ENCODE assay signal across 17 cellular contexts in the genomic region with DNA sequence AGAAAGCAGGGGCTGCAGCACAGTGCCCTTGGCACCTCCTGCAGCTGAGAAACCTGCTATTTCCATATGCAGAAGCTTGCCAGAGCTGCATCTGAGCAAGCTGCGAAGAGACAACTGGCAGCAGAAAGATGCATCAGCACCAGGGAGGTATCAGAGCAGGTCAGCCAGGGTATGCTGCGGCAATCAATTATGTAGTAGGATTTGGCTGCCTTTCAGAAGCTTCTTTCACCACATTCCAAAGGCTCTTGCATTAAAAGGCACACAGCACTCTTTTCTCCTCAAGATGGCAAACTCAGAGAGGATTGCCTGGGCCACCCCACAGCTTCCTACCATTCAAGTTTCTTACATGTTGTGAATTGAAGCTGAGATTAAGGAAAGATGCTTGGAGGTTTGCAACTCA. TPM values are rescaled to one million over a fixed set of nuclear protein-coding genes. Genes with fewer than 3 reads are reported as not detected.
DNase-seq lines count a peak whose midpoint lies in the region; ATAC-seq and TF ChIP-seq lines count a peak whose summit lies in the region.
"Had no signal": no experiment of that assay in that cellular context is flagged by ENCODE, and none has a peak within 500 bp of the region (broad histone marks: within the 10 kb centered on the region; RNA-seq: fewer than 3 reads in every experiment).

No MANE protein-coding gene starts in this region.

- no peak overlapping the region for H3K4me3 Mint-ChIP-seq in GM23338
- H3K4me3 Mint-ChIP-seq: activated T-cell treated with anti-CD3 and anti-CD28 coated beads, Interleukin-2, amount 50 U/mL, for 24 hours; stimulated activated naive CD8-positive, alpha-beta T cell treated with anti-CD3 and anti-CD28 coated beads, Interleukin-15, Interleukin-2, amounts not matched to agents 100 ng/mL and 50 ng/mL, for 24 hours had no signal

- 0 out of 2 replicates have a peak, but pooled peaks cover 5% of the 10 kb centered on the region for H3F3A ChIP-seq in GM23338 (replicated peaks; ENCODE audit: low read depth)

- H2AFZ ChIP-seq in GM23338: no peak overlapping the region

- H3K36me3 Mint-ChIP-seq in GM23338 (ENCODE audit: low read depth): no peaks in the 10 kb centered on the region

- H3K27me3 ChIP-seq in GM23338 (ENCODE audit: insufficient read depth): no peaks in the 10 kb centered on the region
- H3K27me3 ChIP-seq: BE2C, heart left ventricle had no signal

- no peak overlapping the region for H3K27ac Mint-ChIP-seq in GM23338
- H3K27ac Mint-ChIP-seq: stimulated activated naive CD8-positive, alpha-beta T cell treated with anti-CD3 and anti-CD28 coated beads, Interleukin-15, Interleukin-2, amounts not matched to agents 100 ng/mL and 50 ng/mL, for 24 hours had no signal

- H3K9me2 ChIP-seq in GM23338 (ENCODE audit: insufficient read depth): no peaks in the 10 kb centered on the region

- DNase-seq in A172 (ENCODE audit: low spot score): peak; percentile 79
- DNase-seq in GM23338 (ENCODE audit: low spot score): peak; percentile 22
- peak; percentile 31 for DNase-seq in astrocyte of the cerebellum (ENCODE audit: low read depth)
- DNase-seq in iris pigment epithelial cell (ENCODE audit: low read depth): peak; percentile 80
- no peak for DNase-seq in activated effector memory CD4-positive, alpha-beta T cell treated with Interleukin-2 at 50 U/mL for 16 hours
- no peak for DNase-seq in amniotic stem cell (lab: John Stamatoyannopoulos, UW)
- DNase-seq in T-helper 1 cell: no peak
- DNase-seq in GF-D8 (lab: John Stamatoyannopoulos, UW): no peak
- DNase-seq: activated CD4-positive, CD25-positive, alpha-beta regulatory T cell treated with anti-CD3 and anti-CD28 coated beads, Interleukin-2, amount 50 U/mL, for 72 hours; activated T-cell treated with anti-CD3 and anti-CD28 coated beads, Interleukin-2, amount 50 U/mL, for 24 hours; aorta; BE2C; effector CD8-positive, alpha-beta T cell; heart left ventricle; psoas muscle had no signal

- no peaks in the 10 kb centered on the region for H3K27me3 Mint-ChIP-seq in GM23338 (ENCODE audit: insufficient read depth, low read depth, poor library complexity)
- H3K27me3 Mint-ChIP-seq: activated T-cell treated with anti-CD3 and anti-CD28 coated beads, Interleukin-2, amount 50 U/mL, for 24 hours; stimulated activated naive CD8-positive, alpha-beta T cell treated with anti-CD3 and anti-CD28 coated beads, Interleukin-15, Interleukin-2, amounts not matched to agents 100 ng/mL and 50 ng/mL, for 24 hours had no signal

- no peaks in the 10 kb centered on the region for H3K79me2 ChIP-seq in GM23338 (replicated peaks; ENCODE audit: insufficient read depth)

- TF ChIP-seq CTCF in GM23338 (conservative IDR thresholded peaks at IDR 0.05; ENCODE audit: low read depth in 2 of 2): no peak
- TF ChIP-seq CTCF in astrocyte of the cerebellum (IDR thresholded peaks at IDR 0.05; ENCODE audit: low read depth, low read length, missing control alignments): no peak

- peaks cover 13% of the 10 kb centered on the region for H3K4me1 Mint-ChIP-seq in GM23338

- peak; percentile 82 for ATAC-seq in GM23338
- ATAC-seq: psoas muscle had no signal

- H3K4me3 ChIP-seq in GM23338 (no peak overlapping the region), astrocyte of the cerebellum (ENCODE audit: low read depth, low read length) (no peak overlapping the region)
- H3K4me3 ChIP-seq: heart left ventricle, psoas muscle, SK-N-MC had no signal

- no peaks in the 10 kb centered on the region for H3K36me3 ChIP-seq in GM23338 (ENCODE audit: insufficient read depth)
- H3K36me3 ChIP-seq: BE2C, heart left ventricle had no signal

- H3K4me1 ChIP-seq in GM23338 (ENCODE audit: insufficient read depth): peaks cover 16% of the 10 kb centered on the region

- 0 out of 2 replicates have a peak overlapping the region, but pooled peaks have one; percentile 49 for H3K4me2 ChIP-seq in GM23338

- in situ Hi-C loops in astrocyte of the cerebellum (cut with HindIII; ENCODE audit: low sequenced_read_pairs): no loop called here

- no peak overlapping the region for H3K27ac ChIP-seq in GM23338 (ENCODE audit: low read depth)
- H3K27ac ChIP-seq: heart left ventricle, psoas muscle, SK-N-MC had no signal

- no peaks in the 10 kb centered on the region for H3K9me3 Mint-ChIP-seq in GM23338
- H3K9me3 Mint-ChIP-seq: activated T-cell treated with anti-CD3 and anti-CD28 coated beads, Interleukin-2, amount 50 U/mL, for 24 hours; stimulated activated naive CD8-positive, alpha-beta T cell treated with anti-CD3 and anti-CD28 coated beads, Interleukin-15, Interleukin-2, amounts not matched to agents 100 ng/mL and 50 ng/mL, for 24 hours had no signal

- no peaks in the 10 kb centered on the region for H4K20me1 ChIP-seq in GM23338 (replicated peaks; ENCODE audit: insufficient read depth)

TF ChIP-seq in GM23338, 12 proteins besides CTCF, POLR2A, EP300 and RAD21:
- TF ChIP-seq, protein P1, sequence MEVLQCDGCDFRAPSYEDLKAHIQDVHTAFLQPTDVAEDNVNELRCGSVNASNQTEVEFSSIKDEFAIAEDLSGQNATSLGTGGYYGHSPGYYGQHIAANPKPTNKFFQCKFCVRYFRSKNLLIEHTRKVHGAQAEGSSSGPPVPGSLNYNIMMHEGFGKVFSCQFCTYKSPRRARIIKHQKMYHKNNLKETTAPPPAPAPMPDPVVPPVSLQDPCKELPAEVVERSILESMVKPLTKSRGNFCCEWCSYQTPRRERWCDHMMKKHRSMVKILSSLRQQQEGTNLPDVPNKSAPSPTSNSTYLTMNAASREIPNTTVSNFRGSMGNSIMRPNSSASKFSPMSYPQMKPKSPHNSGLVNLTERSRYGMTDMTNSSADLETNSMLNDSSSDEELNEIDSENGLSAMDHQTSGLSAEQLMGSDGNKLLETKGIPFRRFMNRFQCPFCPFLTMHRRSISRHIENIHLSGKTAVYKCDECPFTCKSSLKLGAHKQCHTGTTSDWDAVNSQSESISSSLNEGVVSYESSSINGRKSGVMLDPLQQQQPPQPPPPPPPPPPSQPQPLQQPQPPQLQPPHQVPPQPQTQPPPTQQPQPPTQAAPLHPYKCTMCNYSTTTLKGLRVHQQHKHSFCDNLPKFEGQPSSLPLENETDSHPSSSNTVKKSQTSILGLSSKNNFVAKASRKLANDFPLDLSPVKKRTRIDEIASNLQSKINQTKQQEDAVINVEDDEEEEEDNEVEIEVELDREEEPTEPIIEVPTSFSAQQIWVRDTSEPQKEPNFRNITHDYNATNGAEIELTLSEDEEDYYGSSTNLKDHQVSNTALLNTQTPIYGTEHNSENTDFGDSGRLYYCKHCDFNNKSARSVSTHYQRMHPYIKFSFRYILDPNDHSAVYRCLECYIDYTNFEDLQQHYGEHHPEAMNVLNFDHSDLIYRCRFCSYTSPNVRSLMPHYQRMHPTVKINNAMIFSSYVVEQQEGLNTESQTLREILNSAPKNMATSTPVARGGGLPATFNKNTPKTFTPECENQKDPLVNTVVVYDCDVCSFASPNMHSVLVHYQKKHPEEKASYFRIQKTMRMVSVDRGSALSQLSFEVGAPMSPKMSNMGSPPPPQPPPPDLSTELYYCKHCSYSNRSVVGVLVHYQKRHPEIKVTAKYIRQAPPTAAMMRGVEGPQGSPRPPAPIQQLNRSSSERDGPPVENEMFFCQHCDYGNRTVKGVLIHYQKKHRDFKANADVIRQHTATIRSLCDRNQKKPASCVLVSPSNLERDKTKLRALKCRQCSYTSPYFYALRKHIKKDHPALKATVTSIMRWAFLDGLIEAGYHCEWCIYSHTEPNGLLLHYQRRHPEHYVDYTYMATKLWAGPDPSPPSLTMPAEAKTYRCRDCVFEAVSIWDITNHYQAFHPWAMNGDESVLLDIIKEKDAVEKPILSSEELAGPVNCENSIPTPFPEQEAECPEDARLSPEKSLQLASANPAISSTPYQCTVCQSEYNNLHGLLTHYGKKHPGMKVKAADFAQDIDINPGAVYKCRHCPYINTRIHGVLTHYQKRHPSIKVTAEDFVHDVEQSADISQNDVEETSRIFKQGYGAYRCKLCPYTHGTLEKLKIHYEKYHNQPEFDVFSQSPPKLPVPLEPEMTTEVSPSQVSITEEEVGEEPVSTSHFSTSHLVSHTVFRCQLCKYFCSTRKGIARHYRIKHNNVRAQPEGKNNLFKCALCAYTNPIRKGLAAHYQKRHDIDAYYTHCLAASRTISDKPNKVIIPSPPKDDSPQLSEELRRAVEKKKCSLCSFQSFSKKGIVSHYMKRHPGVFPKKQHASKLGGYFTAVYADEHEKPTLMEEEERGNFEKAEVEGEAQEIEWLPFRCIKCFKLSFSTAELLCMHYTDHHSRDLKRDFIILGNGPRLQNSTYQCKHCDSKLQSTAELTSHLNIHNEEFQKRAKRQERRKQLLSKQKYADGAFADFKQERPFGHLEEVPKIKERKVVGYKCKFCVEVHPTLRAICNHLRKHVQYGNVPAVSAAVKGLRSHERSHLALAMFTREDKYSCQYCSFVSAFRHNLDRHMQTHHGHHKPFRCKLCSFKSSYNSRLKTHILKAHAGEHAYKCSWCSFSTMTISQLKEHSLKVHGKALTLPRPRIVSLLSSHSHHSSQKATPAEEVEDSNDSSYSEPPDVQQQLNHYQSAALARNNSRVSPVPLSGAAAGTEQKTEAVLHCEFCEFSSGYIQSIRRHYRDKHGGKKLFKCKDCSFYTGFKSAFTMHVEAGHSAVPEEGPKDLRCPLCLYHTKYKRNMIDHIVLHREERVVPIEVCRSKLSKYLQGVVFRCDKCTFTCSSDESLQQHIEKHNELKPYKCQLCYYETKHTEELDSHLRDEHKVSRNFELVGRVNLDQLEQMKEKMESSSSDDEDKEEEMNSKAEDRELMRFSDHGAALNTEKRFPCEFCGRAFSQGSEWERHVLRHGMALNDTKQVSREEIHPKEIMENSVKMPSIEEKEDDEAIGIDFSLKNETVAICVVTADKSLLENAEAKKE (CRISPR knock-in tag; IDR thresholded peaks at IDR 0.05): no peak

RNA-seq across cellular contexts. Expression of a gene that starts 47.6 kb away (rescaled TPM):
- total RNA-seq in A172 (2014; rRNA removed; shearing (Covaris generic)): 27.9 and 34.5 TPM in 2 replicates
- total RNA-seq in GM23338 (2014; rRNA removed; shearing (Covaris generic)): 16.2 and 23.3 TPM in 2 replicates
- 23.0 and 28.1 TPM in 2 replicates for polyA plus RNA-seq in GM23338 (2016; fragmentation: Nextera tagmentation; extraction: Ambion mirVana)

Comparison
In these comparisons a context has a peak if more than half of its experiments do, and no peak if none do; other contexts are left out.
1. DNase-seq: peak in A172 (single experiment), GM23338 (single experiment), astrocyte of the cerebellum (single experiment) and iris pigment epithelial cell (single experiment); none in activated effector memory CD4-positive, alpha-beta T cell treated with Interleukin-2 at 50 U/mL for 16 hours (single experiment), amniotic stem cell (single experiment), T-helper 1 cell (0 of 5) and GF-D8 (single experiment).